In genomic region chr1:224223819-224224714, GRCh38 we compare ENCODE assay signal across 9 cellular contexts. TPM values are rescaled to one million over a fixed set of nuclear protein-coding genes. Genes with fewer than 3 reads are reported as not detected.
DNase-seq lines count a peak whose midpoint lies in the region; ATAC-seq and TF ChIP-seq lines count a peak whose summit lies in the region.
"Had no signal": no experiment of that assay in that cellular context is flagged by ENCODE, and none has a peak within 500 bp of the region (broad histone marks: within the 10 kb centered on the region; RNA-seq: fewer than 3 reads in every experiment).

No MANE protein-coding gene starts in this region.

- H3K27ac ChIP-seq in aorta (ENCODE audit: low read depth in 1 of 2, low read length in 2 of 2) = no peak overlapping the region

- H3K27ac Mint-ChIP-seq in central memory CD8-positive, alpha-beta T cell (ENCODE audit: low read depth) = peak overlapping the region; percentile 67
- H3K27ac Mint-ChIP-seq in mesothelial cell of epicardium = peak overlapping the region; percentile 29
- H3K27ac Mint-ChIP-seq: activated CD8-positive, alpha-beta T cell treated with anti-CD3 and anti-CD28 coated beads, Interleukin-2, amount 10 ng/mL, durations not matched to agents 7 days and 5 days had no signal

- no peaks in the 10 kb centered on the region for H3K4me1 ChIP-seq in aorta (ENCODE audit: control insufficient read depth in 1 of 2, insufficient read depth in 2 of 2, low read length in 2 of 2)

- peaks cover 16% of the 10 kb centered on the region for H3K36me3 Mint-ChIP-seq in central memory CD8-positive, alpha-beta T cell (ENCODE audit: insufficient read depth)
- peaks cover 10% of the 10 kb centered on the region for H3K36me3 Mint-ChIP-seq in mesothelial cell of epicardium

- POLR2A ChIA-PET in BJ (lab: Charles Lee) = interaction anchor here (0.8 kb wide), 1 partner anchor 19 kb away, joined by 3 read pairs; no protein-coding TSS in a partner anchor

- intact Hi-C loops in aorta (cut with DNase I) = no loop called here

- H3K9me3 ChIP-seq in MG63 (no peaks in the 10 kb centered on the region), aorta (ENCODE audit: control insufficient read depth, low read length) (no peaks in the 10 kb centered on the region)

- no peak overlapping the region for H3K4me3 ChIP-seq in BJ (ENCODE audit: low read depth, low read length)
- no peak overlapping the region for H3K4me3 ChIP-seq in MG63
- H3K4me3 ChIP-seq in aorta (ENCODE audit: low read length in 2 of 2) = no peak overlapping the region

- H3K36me3 ChIP-seq in BJ (ENCODE audit: control insufficient read depth, insufficient read depth, low read length) (peaks cover 1% of the 10 kb centered on the region), MG63 (peaks cover 19% of the 10 kb centered on the region), aorta (ENCODE audit: control insufficient read depth in 1 of 2, insufficient read depth in 2 of 2, low read length in 1 of 2) (peaks cover 0 to 3% of the 10 kb centered on the region in 2 donors)

- CTCF ChIA-PET in BJ (lab: Yijun Ruan, JAX) = interaction anchor here (1.0 kb wide), 2 partner anchors 10 to 11 kb away, joined by 3 read pairs; no protein-coding TSS in a partner anchor

- no peaks in the 10 kb centered on the region for H3K4me1 Mint-ChIP-seq in central memory CD8-positive, alpha-beta T cell
- H3K4me1 Mint-ChIP-seq in mesothelial cell of epicardium = peaks cover 23% of the 10 kb centered on the region

- TF ChIP-seq CTCF in BJ (IDR thresholded peaks at IDR 0.05; ENCODE audit: insufficient read depth, low read depth, low read length) (no peak), mesothelial cell of epicardium (IDR thresholded peaks at IDR 0.05; ENCODE audit: unreplicated experiment) (no peak)

- ATAC-seq in central memory CD8-positive, alpha-beta T cell (replicated peaks; ENCODE audit: extremely low read depth, poor library complexity, severe bottlenecking) = no peak
- no peak for ATAC-seq in GM21786 (IDR thresholded peaks at IDR 0.05; ENCODE audit: unreplicated experiment)
- ATAC-seq in aorta (ENCODE audit: low FRiP score) = no peak
- ATAC-seq: activated CD8-positive, alpha-beta T cell treated with anti-CD3 and anti-CD28 coated beads, Interleukin-2, amount 10 ng/mL, durations not matched to agents 7 days and 5 days had no signal

- DNase-seq in BJ (ENCODE audit: low read depth) = peak; percentile 48
- DNase-seq in MG63 = peak; percentile 49
- DNase-seq in central memory CD8-positive, alpha-beta T cell (ENCODE audit: low spot score in 2 of 2) = no peak
- no peak for DNase-seq in mesothelial cell of epicardium (ENCODE audit: low spot score in 2 of 2, unreplicated experiment in 2 of 2)
- no peak for DNase-seq in amygdala (lab: John Stamatoyannopoulos, UW)
- no peak for DNase-seq in aorta
- no peak for DNase-seq in NCI-H748 treated with DMSO at 0.1 percent for 48 hours (lab: John Stamatoyannopoulos, UW)
- DNase-seq: activated CD8-positive, alpha-beta T cell treated with anti-CD3 and anti-CD28 coated beads, Interleukin-2, amount 10 ng/mL, durations not matched to agents 7 days and 5 days had no signal

- WGBS in aorta, 2 donors = 65 to 72% methylated on average over 12 of the region's 12 CpGs

- H3K27me3 ChIP-seq in BJ (ENCODE audit: control insufficient read depth, insufficient read depth, low read length) = no peaks in the 10 kb centered on the region
- no peaks in the 10 kb centered on the region for H3K27me3 ChIP-seq in MG63
- H3K27me3 ChIP-seq in aorta (ENCODE audit: control insufficient read depth in 1 of 2, insufficient read depth in 2 of 2, low read length in 1 of 2) = no peaks in the 10 kb centered on the region

- no peak overlapping the region for H3K4me3 Mint-ChIP-seq in central memory CD8-positive, alpha-beta T cell
- no peak overlapping the region for H3K4me3 Mint-ChIP-seq in mesothelial cell of epicardium
- H3K4me3 Mint-ChIP-seq: activated CD8-positive, alpha-beta T cell treated with anti-CD3 and anti-CD28 coated beads, Interleukin-2, amount 10 ng/mL, durations not matched to agents 7 days and 5 days had no signal

- no peaks in the 10 kb centered on the region for H3K27me3 Mint-ChIP-seq in central memory CD8-positive, alpha-beta T cell
- H3K27me3 Mint-ChIP-seq in mesothelial cell of epicardium (ENCODE audit: low read depth) = no peaks in the 10 kb centered on the region

- H3K9me3 Mint-ChIP-seq in central memory CD8-positive, alpha-beta T cell = no peaks in the 10 kb centered on the region
- H3K9me3 Mint-ChIP-seq in mesothelial cell of epicardium = no peaks in the 10 kb centered on the region

RNA-seq across cellular contexts. Expression of gene DEGS1, which starts 41.0 kb away (rescaled TPM):
- 77.2 and 152 TPM in 2 replicates for polyA plus RNA-seq in BJ (2011; rRNA removed)
- polyA minus RNA-seq in BJ (2011; rRNA and poly(A)+ RNA removed) = 36.5 and 41.0 TPM in 2 replicates
- total RNA-seq in MG63 (2014; rRNA removed; shearing (Covaris generic); ENCODE audit: low replicate concordance) = 138 and 160 TPM in 2 replicates
- total RNA-seq in mesothelial cell of epicardium = 53.9 to 55.6 TPM (median 55.4 TPM) in 3 replicates
- total RNA-seq in aorta = 10 to 100 TPM; 75.1 to 77.5 TPM
- 10 to 100 TPM; 69.1 to 70.5 TPM for polyA plus RNA-seq in aorta

Comparison
In these comparisons a context has a peak if more than half of its experiments do, and no peak if none do; other contexts are left out.
1. DNase-seq: peak in BJ (single experiment) and MG63 (single experiment); none in central memory CD8-positive, alpha-beta T cell (0 of 2), mesothelial cell of epicardium (0 of 2), amygdala (0 of 56), aorta (0 of 2) and NCI-H748 treated with DMSO at 0.1 percent for 48 hours (single experiment).